ENCODE assay signal across 8 cellular contexts in the genomic region with DNA sequence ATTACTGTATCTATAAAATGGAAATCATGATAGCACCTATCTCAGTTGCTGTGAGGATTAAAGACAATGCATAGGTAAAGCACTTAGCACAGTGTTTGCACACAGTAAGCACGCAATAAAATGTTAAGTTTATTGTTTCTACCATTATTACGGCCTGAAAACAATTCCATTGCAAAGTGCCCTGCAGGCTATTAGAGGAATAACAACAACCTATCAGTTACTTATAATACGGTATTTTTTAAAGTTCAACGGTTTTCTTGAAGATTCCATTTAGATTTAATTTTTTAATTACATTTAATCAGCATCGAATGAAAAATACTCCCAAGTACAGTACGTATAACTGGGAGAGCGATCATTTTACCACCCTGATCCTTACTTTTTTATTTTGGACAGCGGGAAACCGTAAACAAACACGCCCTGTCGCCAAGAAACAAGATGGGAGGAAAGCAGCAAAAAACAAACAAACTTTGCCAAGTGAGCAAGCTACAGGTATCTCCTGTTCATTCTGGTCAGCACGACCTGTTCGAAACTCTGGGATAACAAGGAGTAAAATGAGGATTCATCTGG. TPM values are rescaled to one million over a fixed set of nuclear protein-coding genes. Genes with fewer than 3 reads are reported as not detected.
DNase-seq lines count a peak whose midpoint lies in the region; ATAC-seq and TF ChIP-seq lines count a peak whose summit lies in the region.

No MANE protein-coding gene starts in this region.

- peaks cover 8% of the 10 kb centered on the region for H3K4me1 Mint-ChIP-seq in Calu3 (ENCODE audit: low read depth, unreplicated experiment)
- peaks cover 11% of the 10 kb centered on the region for H3K4me1 Mint-ChIP-seq in activated CD8-positive, alpha-beta T cell treated with anti-CD3 and anti-CD28 coated beads, Interleukin-2, amount 10 ng/mL, durations not matched to agents 7 days and 5 days (ENCODE audit: low read depth)

- H3K9me3 ChIP-seq in iPS-20b (ENCODE audit: insufficient read depth, low read depth, low read length), result no peaks in the 10 kb centered on the region

- H3K9me3 Mint-ChIP-seq in Calu3 (ENCODE audit: low read depth, unreplicated experiment), result no peaks in the 10 kb centered on the region
- no peaks in the 10 kb centered on the region for H3K9me3 Mint-ChIP-seq in activated CD8-positive, alpha-beta T cell treated with anti-CD3 and anti-CD28 coated beads, Interleukin-2, amount 10 ng/mL, durations not matched to agents 7 days and 5 days (ENCODE audit: insufficient read depth)

- POLR2A ChIA-PET in activated CD8-positive, alpha-beta T cell treated with anti-CD3 and anti-CD28 coated beads, Interleukin-2, amount 10 ng/mL, durations not matched to agents 7 days and 5 days (lab: Charles Lee), result interaction anchor here (0.6 to 1.0 kb wide), 5 partner anchors 8 to 1776 kb away, joined by 3 to 5 read pairs (median 3); partner anchors contain the start of genes C11orf54, CWC15 and TAF1D

- H3K9ac ChIP-seq in iPS-20b (ENCODE audit: low read depth, low read length), result peak overlapping the region; percentile 91; the same call in 1 of the 2 replicates

- TF ChIP-seq CTCF in Calu3 (IDR thresholded peaks at IDR 0.05; ENCODE audit: unreplicated experiment), result no peak

- H3K36me3 Mint-ChIP-seq in Calu3 (ENCODE audit: insufficient read depth, unreplicated experiment), result peaks cover 15% of the 10 kb centered on the region
- no peaks in the 10 kb centered on the region for H3K36me3 Mint-ChIP-seq in activated CD8-positive, alpha-beta T cell treated with anti-CD3 and anti-CD28 coated beads, Interleukin-2, amount 10 ng/mL, durations not matched to agents 7 days and 5 days (ENCODE audit: low read depth)

- CTCF ChIA-PET in Calu3 (lab: Charles Lee), result no interaction called here
- CTCF ChIA-PET in activated CD8-positive, alpha-beta T cell treated with anti-CD3 and anti-CD28 coated beads, Interleukin-2, amount 10 ng/mL, durations not matched to agents 7 days and 5 days (lab: Charles Lee), result interaction anchor here (1.6 kb wide), 1 partner anchor 15 kb away, joined by 3 read pairs; no protein-coding TSS in a partner anchor

- DNase-seq in Calu3 (no peak), stromal cell of bone marrow (ENCODE audit: low read depth) (peak; percentile 3), A172 (ENCODE audit: low spot score) (no peak), midbrain (lab: John Stamatoyannopoulos, UW) (no peak)
- DNase-seq in activated CD8-positive, alpha-beta T cell treated with anti-CD3 and anti-CD28 coated beads, Interleukin-2, amount 10 ng/mL, durations not matched to agents 7 days and 5 days, result no peak

- peak; percentile 8 for ATAC-seq in GM19025 (IDR thresholded peaks at IDR 0.05; ENCODE audit: low read depth, unreplicated experiment)
- ATAC-seq in HG03175 (IDR thresholded peaks at IDR 0.05; ENCODE audit: unreplicated experiment), result peak; percentile 24
- no peak for ATAC-seq in activated CD8-positive, alpha-beta T cell treated with anti-CD3 and anti-CD28 coated beads, Interleukin-2, amount 10 ng/mL, durations not matched to agents 7 days and 5 days

- no peaks in the 10 kb centered on the region for H3K27me3 Mint-ChIP-seq in Calu3 (ENCODE audit: unreplicated experiment)
- H3K27me3 Mint-ChIP-seq in activated CD8-positive, alpha-beta T cell treated with anti-CD3 and anti-CD28 coated beads, Interleukin-2, amount 10 ng/mL, durations not matched to agents 7 days and 5 days (ENCODE audit: low read depth), result peaks cover 7% of the 10 kb centered on the region

- peak overlapping the region; percentile 85 for H3K4me3 Mint-ChIP-seq in Calu3 (ENCODE audit: low read depth, unreplicated experiment)
- peak overlapping the region; percentile 85 for H3K4me3 Mint-ChIP-seq in activated CD8-positive, alpha-beta T cell treated with anti-CD3 and anti-CD28 coated beads, Interleukin-2, amount 10 ng/mL, durations not matched to agents 7 days and 5 days

- peak overlapping the region; percentile 59 for H3K27ac ChIP-seq in iPS-20b (ENCODE audit: low read length)

- peak overlapping the region; percentile 98 for H3K4me3 ChIP-seq in iPS-20b (ENCODE audit: low read length)

- peak overlapping the region; percentile 93 for H3K27ac Mint-ChIP-seq in Calu3 (ENCODE audit: unreplicated experiment)
- peak overlapping the region; percentile 89 for H3K27ac Mint-ChIP-seq in activated CD8-positive, alpha-beta T cell treated with anti-CD3 and anti-CD28 coated beads, Interleukin-2, amount 10 ng/mL, durations not matched to agents 7 days and 5 days

- peaks cover 4% of the 10 kb centered on the region for H3K4me1 ChIP-seq in iPS-20b (ENCODE audit: insufficient read depth, low read length)

- H3K27me3 ChIP-seq in iPS-20b (ENCODE audit: insufficient read depth, low read length), result no peaks in the 10 kb centered on the region

- intact Hi-C loops in Calu3 (cut with micrococcal nuclease; ENCODE audit: unreplicated experiment), result no loop called here

- no peaks in the 10 kb centered on the region for H3K36me3 ChIP-seq in iPS-20b (ENCODE audit: insufficient read depth, low read depth, low read length)

- BruUV-seq in Calu3 (replicated peaks; lab: Mats Ljungman, UMichigan), result TSS peak; percentile 60

RNA-seq across cellular contexts. Expression of gene SLC36A4, which starts 0.9 kb away (rescaled TPM):
- 10.2 and 12.4 TPM in 2 replicates for total RNA-seq in Calu3 (2022)
- 10 to 100 TPM in 1 of 2 experiments, 1 to 10 TPM in 1; 9.8 to 10.9 TPM for total RNA-seq in activated CD8-positive, alpha-beta T cell treated with anti-CD3 and anti-CD28 coated beads, Interleukin-2, amount 10 ng/mL, durations not matched to agents 7 days and 5 days
- total RNA-seq in A172 (2014; rRNA removed; shearing (Covaris generic)), result 11.8 TPM in 2 replicates
